In genomic region chr7:99312316-99313203, GRCh38 we compare ENCODE assay signal across 8 cellular contexts. TPM values are rescaled to one million over a fixed set of nuclear protein-coding genes. Genes with fewer than 3 reads are reported as not detected.
DNase-seq lines count a peak whose midpoint lies in the region; ATAC-seq, FAIRE-seq and TF ChIP-seq lines count a peak whose summit lies in the region.

No MANE protein-coding gene starts in this region.

- H3K9me3 Mint-ChIP-seq in activated CD4-positive, alpha-beta T cell treated with anti-CD3 and anti-CD28 coated beads, Interleukin-2, amount 10 ng/mL, durations not matched to agents 7 days and 5 days, result no peaks in the 10 kb centered on the region

- H3K4me3 Mint-ChIP-seq in activated CD4-positive, alpha-beta T cell treated with anti-CD3 and anti-CD28 coated beads, Interleukin-2, amount 10 ng/mL, durations not matched to agents 7 days and 5 days, result peak overlapping the region; percentile 45

- no peak overlapping the region for H3K27ac Mint-ChIP-seq in activated CD4-positive, alpha-beta T cell treated with anti-CD3 and anti-CD28 coated beads, Interleukin-2, amount 10 ng/mL, durations not matched to agents 7 days and 5 days

- peaks cover 23% of the 10 kb centered on the region for H3K4me1 Mint-ChIP-seq in activated CD4-positive, alpha-beta T cell treated with anti-CD3 and anti-CD28 coated beads, Interleukin-2, amount 10 ng/mL, durations not matched to agents 7 days and 5 days

- ATAC-seq in lung (ENCODE audit: insufficient read depth, low FRiP score) (peak; percentile 90), HG02884 (IDR thresholded peaks at IDR 0.05; ENCODE audit: unreplicated experiment) (no peak)

- no peak overlapping the region for H3K27ac ChIP-seq in AG04450 (ENCODE audit: low read depth, low read length)
- no peak overlapping the region for H3K27ac ChIP-seq in lung (ENCODE audit: low read depth in 1 of 2, low read length in 1 of 2)

- FAIRE-seq in GM18507 (lab: Jason Lieb, UNC), result peak; percentile 78

- no peaks in the 10 kb centered on the region for H3K27me3 ChIP-seq in AG04450 (ENCODE audit: control insufficient read depth, insufficient read depth, low read length)
- H3K27me3 ChIP-seq in lung (ENCODE audit: control insufficient read depth, insufficient read depth), result no peaks in the 10 kb centered on the region

- no peaks in the 10 kb centered on the region for H3K27me3 Mint-ChIP-seq in activated CD4-positive, alpha-beta T cell treated with anti-CD3 and anti-CD28 coated beads, Interleukin-2, amount 10 ng/mL, durations not matched to agents 7 days and 5 days

- no peaks in the 10 kb centered on the region for H3K36me3 Mint-ChIP-seq in activated CD4-positive, alpha-beta T cell treated with anti-CD3 and anti-CD28 coated beads, Interleukin-2, amount 10 ng/mL, durations not matched to agents 7 days and 5 days (ENCODE audit: low read depth)

- POLR2A ChIA-PET in AG04450 (lab: Yijun Ruan, JAX), result no interaction called here
- POLR2A ChIA-PET in activated CD4-positive, alpha-beta T cell treated with anti-CD3 and anti-CD28 coated beads, Interleukin-2, amount 10 ng/mL, durations not matched to agents 7 days and 5 days (lab: Charles Lee), result no interaction called here

- CTCF ChIA-PET in AG04450 (lab: Charles Lee), result interaction anchor here (0.6 to 2.6 kb wide), 34 partner anchors 10 to 299 kb away, joined by 3 to 24 read pairs (median 5); partner anchors contain the start of gene ARPC1A
- CTCF ChIA-PET in activated CD4-positive, alpha-beta T cell treated with anti-CD3 and anti-CD28 coated beads, Interleukin-2, amount 10 ng/mL, durations not matched to agents 7 days and 5 days (lab: Charles Lee), result interaction anchor here (0.8 to 2.0 kb wide), 5 partner anchors 11 to 279 kb away, joined by 3 to 7 read pairs (median 4); no protein-coding TSS in a partner anchor

- no peaks in the 10 kb centered on the region for H3K4me1 ChIP-seq in lung (ENCODE audit: control insufficient read depth in 2 of 2, insufficient read depth in 2 of 2, low read length in 2 of 2)

- 35 to 45% methylated on average over 16 of the region's 16 CpGs for WGBS in lung, 2 donors

- TF ChIP-seq CTCF in AG04450 (IDR thresholded peaks at IDR 0.05; ENCODE audit: low read depth, low read length), result peak; percentile 93
- peak; percentile 92 for TF ChIP-seq CTCF in lung (IDR thresholded peaks at IDR 0.05; ENCODE audit: control extremely low read depth, extremely low read depth)

- H3K9me3 ChIP-seq in AG04450 (ENCODE audit: control insufficient read depth, insufficient read depth, low read length) (peaks cover 12% of the 10 kb centered on the region), lung (ENCODE audit: control insufficient read depth in 2 of 2, insufficient read depth in 1 of 2, low read length in 1 of 2) (peaks cover 0 to 5% of the 10 kb centered on the region in 2 donors)

- H3K4me3 ChIP-seq in AG04450 (ENCODE audit: low read depth, low read length) (no peak overlapping the region), lung (no peak overlapping the region)

- peak; percentile 26 for DNase-seq in AG04450 (ENCODE audit: low read depth, low spot score)
- DNase-seq in GM18507 (ENCODE audit: extremely low spot score, insufficient read length, low read depth), result peak; percentile 52
- peak; percentile 84 for DNase-seq in NCI-H2227 (lab: John Stamatoyannopoulos, UW; ENCODE audit: unreplicated experiment)
- peak; percentile 80 for DNase-seq in activated CD4-positive, alpha-beta T cell treated with anti-CD3 and anti-CD28 coated beads, Interleukin-2, amount 10 ng/mL, durations not matched to agents 7 days and 5 days
- peak; percentile 71 for DNase-seq in dedifferentiated amniotic fluid mesenchymal stem cell (ENCODE audit: extremely low spot score)
- peak; percentile 74 for DNase-seq in lung (ENCODE audit: low spot score)
- peak; percentile 30 for DNase-seq in stimulated activated CD8-positive, alpha-beta memory T cell treated with anti-CD3 and anti-CD28 coated beads, Interleukin-12 subunit alpha, Interleukin-12 subunit beta, amount 100 ng/mL, for 4 hours (ENCODE audit: low read depth)

- no peaks in the 10 kb centered on the region for H3K36me3 ChIP-seq in lung (ENCODE audit: control insufficient read depth in 2 of 2, insufficient read depth in 2 of 2, low read length in 2 of 2)

RNA-seq across cellular contexts. Expression of gene ARPC1A, which starts 13.1 kb away (rescaled TPM):
- polyA plus RNA-seq in AG04450 (2011; rRNA removed) (259 and 282 TPM in 2 replicates), lung (100 to 1,000 TPM; 105 to 212 TPM)
- polyA minus RNA-seq in AG04450 (2011; rRNA and poly(A)+ RNA removed), result 272 and 319 TPM in 2 replicates
- total RNA-seq in activated CD4-positive, alpha-beta T cell treated with anti-CD3 and anti-CD28 coated beads, Interleukin-2, amount 10 ng/mL, durations not matched to agents 7 days and 5 days, result 10 to 100 TPM; 51.9 to 56.8 TPM
- total RNA-seq in lung, result 100 to 1,000 TPM in 1 of 2 donors, 10 to 100 TPM in 1; 71.3 to 135 TPM

RNA-seq across cellular contexts. Expression of gene MYH16, which starts 39.9 kb away (rescaled TPM):
- polyA plus RNA-seq in AG04450 (2011; rRNA removed) (not detected in 2 replicates), lung (under 1 TPM; 0.04 to 0.07 TPM)
- not detected in 2 replicates for polyA minus RNA-seq in AG04450 (2011; rRNA and poly(A)+ RNA removed)
- not detected for total RNA-seq in activated CD4-positive, alpha-beta T cell treated with anti-CD3 and anti-CD28 coated beads, Interleukin-2, amount 10 ng/mL, durations not matched to agents 7 days and 5 days
- not detected for total RNA-seq in lung

Comparison
In these comparisons a context has a peak if more than half of its experiments do, and no peak if none do; other contexts are left out.
1. DNase-seq: peak in every context shown above with its lines; median percentile 84 in NCI-H2227; 80 in activated CD4-positive, alpha-beta T cell treated with anti-CD3 and anti-CD28 coated beads, Interleukin-2, amount 10 ng/mL, durations not matched to agents 7 days and 5 days; 74 in lung; 71 in dedifferentiated amniotic fluid mesenchymal stem cell; 52 in GM18507; 30 in stimulated activated CD8-positive, alpha-beta memory T cell treated with anti-CD3 and anti-CD28 coated beads, Interleukin-12 subunit alpha, Interleukin-12 subunit beta, amount 100 ng/mL, for 4 hours; 26 in AG04450.